30 cellular contexts compared by ENCODE assay signal in genomic region chr19:10467104-10467706, GRCh38. TPM values are rescaled to one million over a fixed set of nuclear protein-coding genes. Genes with fewer than 3 reads are reported as not detected.
"Had no signal": no experiment of that assay in that cellular context is flagged by ENCODE, and none has a peak within 500 bp of the region (broad histone marks: within the 10 kb centered on the region; RNA-seq: fewer than 3 reads in every experiment).

No MANE protein-coding gene starts in this region.

- H3K4me1 ChIP-seq: breast epithelium, heart right ventricle, parathyroid adenoma, psoas muscle, right atrium auricular region, suprapubic skin, tibial artery, upper lobe of right lung had no signal

- H3K4me3 ChIP-seq: breast epithelium, heart right ventricle, mucosa of descending colon, psoas muscle, right atrium auricular region, suprapubic skin, tibial artery, upper lobe of right lung had no signal

- H3K27me3 ChIP-seq: breast epithelium, heart right ventricle, right atrium auricular region, suprapubic skin, tibial artery, upper lobe of right lung had no signal

- H2AFZ ChIP-seq: parathyroid adenoma had no signal

- H3K36me3 Mint-ChIP-seq: activated CD4-positive, alpha-beta memory T cell treated with anti-CD3 and anti-CD28 coated beads for 36 hours; activated naive CD4-positive, alpha-beta T cell treated with anti-CD3 and anti-CD28 coated beads, Interleukin-2, amount 50 U/mL, for 72 hours had no signal

- ATAC-seq: activated naive CD4-positive, alpha-beta T cell treated with anti-CD3 and anti-CD28 coated beads, Interleukin-2, amount 50 U/mL, for 72 hours; activated T-helper 17 cell treated with anti-CD3 and anti-CD28 coated beads, Interleukin-2, amount 50 U/mL, for 72 hours; esophagus mucosa; heart right ventricle; left ventricle myocardium superior; mucosa of descending colon; psoas muscle; T-helper 17 cell; upper lobe of right lung had no signal

- H3K9ac ChIP-seq: parathyroid adenoma had no signal

- H3K4me3 Mint-ChIP-seq: activated CD4-positive, alpha-beta memory T cell treated with anti-CD3 and anti-CD28 coated beads for 36 hours; activated CD4-positive, alpha-beta T cell treated with anti-CD3 and anti-CD28 coated beads, Interleukin-2, amount 10 ng/mL, durations not matched to agents 24 days and 14 days; activated T-cell treated with anti-CD3 and anti-CD28 coated beads, Interleukin-2, amount 50 U/mL, for 24 hours; activated T-helper 17 cell treated with anti-CD3 and anti-CD28 coated beads, Interleukin-2, amount 50 U/mL, for 72 hours; dendritic cell treated with granulocyte-macrophage colony-stimulating factor and Interleukin-4, amounts not matched to agents 40 ng/mL and 50 ng/mL, for 4 days; endodermal cell; nephron; T-helper 17 cell had no signal

- H3K27ac Mint-ChIP-seq: activated CD4-positive, alpha-beta memory T cell treated with anti-CD3 and anti-CD28 coated beads for 36 hours; activated CD4-positive, alpha-beta T cell treated with anti-CD3 and anti-CD28 coated beads, Interleukin-2, amount 10 ng/mL, durations not matched to agents 24 days and 14 days; activated naive CD4-positive, alpha-beta T cell treated with anti-CD3 and anti-CD28 coated beads, Interleukin-2, amount 50 U/mL, for 72 hours; activated T-cell treated with anti-CD3 and anti-CD28 coated beads, Interleukin-2, amount 50 U/mL, for 24 hours; activated T-helper 17 cell treated with anti-CD3 and anti-CD28 coated beads, Interleukin-2, amount 50 U/mL, for 72 hours; dendritic cell treated with granulocyte-macrophage colony-stimulating factor and Interleukin-4, amounts not matched to agents 40 ng/mL and 50 ng/mL, for 4 days; endodermal cell; nephron; T-helper 17 cell had no signal

- H3K27ac ChIP-seq: breast epithelium, heart right ventricle, parathyroid adenoma, psoas muscle, right atrium auricular region, suprapubic skin, tibial artery, upper lobe of right lung had no signal

- DNase-seq: activated CD4-positive, alpha-beta memory T cell treated with anti-CD3 and anti-CD28 coated beads for 36 hours; activated CD4-positive, alpha-beta T cell treated with anti-CD3 and anti-CD28 coated beads, Interleukin-2, amount 10 ng/mL, durations not matched to agents 24 days and 14 days; activated CD4-positive, CD25-positive, alpha-beta regulatory T cell treated with anti-CD3 and anti-CD28 coated beads, Interleukin-2, amount 50 U/mL, for 72 hours; activated CD8-positive, alpha-beta memory T cell treated with anti-CD3 and anti-CD28 coated beads, Interleukin-2, amount 50 U/mL, for 48 hours; activated gamma-delta T cell treated with Interleukin-2 at 50 U/mL for 16 hours; activated T-cell treated with anti-CD3 and anti-CD28 coated beads, Interleukin-2, amount 50 U/mL, for 24 hours; central memory CD4-positive, alpha-beta T cell; endodermal cell; foreskin fibroblast; heart right ventricle; left ventricle myocardium superior; mucosa of descending colon; nucleus accumbens; psoas muscle; stimulated activated CD4-positive, alpha-beta T cell treated with anti-CD3 and anti-CD28 coated beads, Interleukin-15, amount 100 ng/mL, for 24 hours; stimulated activated CD4-positive, alpha-beta T cell treated with anti-CD3 and anti-CD28 coated beads, Interleukin-2, amount 100 ng/mL, for 24 hours; stimulated activated naive CD4-positive, alpha-beta T cell; T-helper 17 cell; T1000; tibial artery; upper lobe of right lung had no signal

- H3K36me3 ChIP-seq: breast epithelium had no signal

- H3K9me3 Mint-ChIP-seq: activated CD4-positive, alpha-beta memory T cell treated with anti-CD3 and anti-CD28 coated beads for 36 hours; activated CD4-positive, alpha-beta T cell treated with anti-CD3 and anti-CD28 coated beads, Interleukin-2, amount 10 ng/mL, durations not matched to agents 24 days and 14 days; activated naive CD4-positive, alpha-beta T cell treated with anti-CD3 and anti-CD28 coated beads, Interleukin-2, amount 50 U/mL, for 72 hours; activated T-cell treated with anti-CD3 and anti-CD28 coated beads, Interleukin-2, amount 50 U/mL, for 24 hours; activated T-helper 17 cell treated with anti-CD3 and anti-CD28 coated beads, Interleukin-2, amount 50 U/mL, for 72 hours; dendritic cell treated with granulocyte-macrophage colony-stimulating factor and Interleukin-4, amounts not matched to agents 40 ng/mL and 50 ng/mL, for 4 days; endodermal cell; nephron had no signal

- H3K79me2 ChIP-seq: parathyroid adenoma had no signal

- H3K27me3 Mint-ChIP-seq: activated CD4-positive, alpha-beta memory T cell treated with anti-CD3 and anti-CD28 coated beads for 36 hours; activated CD4-positive, alpha-beta T cell treated with anti-CD3 and anti-CD28 coated beads, Interleukin-2, amount 10 ng/mL, durations not matched to agents 24 days and 14 days; activated T-cell treated with anti-CD3 and anti-CD28 coated beads, Interleukin-2, amount 50 U/mL, for 24 hours; activated T-helper 17 cell treated with anti-CD3 and anti-CD28 coated beads, Interleukin-2, amount 50 U/mL, for 72 hours; T-helper 17 cell had no signal

- H3K9me3 ChIP-seq: breast epithelium, heart right ventricle, mucosa of descending colon, psoas muscle, right atrium auricular region, suprapubic skin, tibial artery, upper lobe of right lung had no signal

- H3K4me1 Mint-ChIP-seq: activated T-helper 17 cell treated with anti-CD3 and anti-CD28 coated beads, Interleukin-2, amount 50 U/mL, for 72 hours; endodermal cell; nephron had no signal

RNA-seq across cellular contexts. Expression of gene S1PR5, which starts 50.0 kb away (rescaled TPM):
- total RNA-seq: activated CD4-positive, alpha-beta T cell treated with anti-CD3 and anti-CD28 coated beads, Interleukin-2, amount 10 ng/mL, durations not matched to agents 24 days and 14 days; left ventricle myocardium superior had no signal
